Comparison of ENCODE assay signal across 1 cellular context in the genomic region with DNA sequence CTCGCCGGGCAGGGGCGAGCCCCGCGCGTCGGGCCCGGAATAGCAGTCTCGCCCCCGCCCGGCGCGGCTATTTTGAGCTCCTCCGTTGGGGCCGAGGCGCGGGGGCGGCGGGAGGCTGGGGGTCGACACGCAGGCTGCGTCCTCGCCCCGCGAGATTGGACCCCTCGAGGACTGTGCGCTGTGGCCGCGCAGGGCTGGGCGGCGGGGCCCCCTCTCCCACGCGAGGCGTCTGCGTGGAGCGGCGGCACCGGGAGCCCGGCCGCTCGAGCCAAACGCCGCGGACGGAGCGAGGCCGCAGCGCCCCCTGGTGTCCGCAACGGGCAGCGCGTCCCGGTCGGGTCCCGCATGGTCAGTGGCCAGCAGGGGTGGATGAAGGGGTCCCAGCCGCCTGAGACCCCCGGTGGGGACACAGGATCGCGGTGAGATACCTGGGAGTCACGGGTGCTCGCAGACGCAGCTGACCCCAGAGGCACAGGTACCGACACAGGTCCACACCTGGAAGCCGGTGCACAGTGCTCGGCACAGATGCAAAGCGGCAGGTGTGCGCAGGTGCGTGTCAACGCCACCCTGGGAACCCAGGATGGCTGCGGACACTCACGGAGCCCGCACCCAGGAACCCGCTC.
TF ChIP-seq lines count a peak whose summit lies in the region.

No MANE protein-coding gene starts in this region.

TF ChIP-seq in liver, 16 proteins besides CTCF, POLR2A, EP300 and RAD21 (continued from another document):
- TF ChIP-seq, protein P1, sequence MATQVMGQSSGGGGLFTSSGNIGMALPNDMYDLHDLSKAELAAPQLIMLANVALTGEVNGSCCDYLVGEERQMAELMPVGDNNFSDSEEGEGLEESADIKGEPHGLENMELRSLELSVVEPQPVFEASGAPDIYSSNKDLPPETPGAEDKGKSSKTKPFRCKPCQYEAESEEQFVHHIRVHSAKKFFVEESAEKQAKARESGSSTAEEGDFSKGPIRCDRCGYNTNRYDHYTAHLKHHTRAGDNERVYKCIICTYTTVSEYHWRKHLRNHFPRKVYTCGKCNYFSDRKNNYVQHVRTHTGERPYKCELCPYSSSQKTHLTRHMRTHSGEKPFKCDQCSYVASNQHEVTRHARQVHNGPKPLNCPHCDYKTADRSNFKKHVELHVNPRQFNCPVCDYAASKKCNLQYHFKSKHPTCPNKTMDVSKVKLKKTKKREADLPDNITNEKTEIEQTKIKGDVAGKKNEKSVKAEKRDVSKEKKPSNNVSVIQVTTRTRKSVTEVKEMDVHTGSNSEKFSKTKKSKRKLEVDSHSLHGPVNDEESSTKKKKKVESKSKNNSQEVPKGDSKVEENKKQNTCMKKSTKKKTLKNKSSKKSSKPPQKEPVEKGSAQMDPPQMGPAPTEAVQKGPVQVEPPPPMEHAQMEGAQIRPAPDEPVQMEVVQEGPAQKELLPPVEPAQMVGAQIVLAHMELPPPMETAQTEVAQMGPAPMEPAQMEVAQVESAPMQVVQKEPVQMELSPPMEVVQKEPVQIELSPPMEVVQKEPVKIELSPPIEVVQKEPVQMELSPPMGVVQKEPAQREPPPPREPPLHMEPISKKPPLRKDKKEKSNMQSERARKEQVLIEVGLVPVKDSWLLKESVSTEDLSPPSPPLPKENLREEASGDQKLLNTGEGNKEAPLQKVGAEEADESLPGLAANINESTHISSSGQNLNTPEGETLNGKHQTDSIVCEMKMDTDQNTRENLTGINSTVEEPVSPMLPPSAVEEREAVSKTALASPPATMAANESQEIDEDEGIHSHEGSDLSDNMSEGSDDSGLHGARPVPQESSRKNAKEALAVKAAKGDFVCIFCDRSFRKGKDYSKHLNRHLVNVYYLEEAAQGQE (IDR thresholded peaks at IDR 0.05), result no peak
- TF ChIP-seq HNF4A (conservative IDR thresholded peaks at IDR 0.05), result no peak
- TF ChIP-seq GABPA (IDR thresholded peaks at IDR 0.05 in 1 of 2, conservative IDR thresholded peaks at IDR 0.05 in 1 of 2), result no peak
- TF ChIP-seq, protein P2, sequence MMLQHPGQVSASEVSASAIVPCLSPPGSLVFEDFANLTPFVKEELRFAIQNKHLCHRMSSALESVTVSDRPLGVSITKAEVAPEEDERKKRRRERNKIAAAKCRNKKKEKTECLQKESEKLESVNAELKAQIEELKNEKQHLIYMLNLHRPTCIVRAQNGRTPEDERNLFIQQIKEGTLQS (IDR thresholded peaks at IDR 0.05), result no peak
- TF ChIP-seq TAF1 (conservative IDR thresholded peaks at IDR 0.05), result no peak
- no peak for TF ChIP-seq YY1 (IDR thresholded peaks at IDR 0.05)
- no peak for TF ChIP-seq HNF4G (IDR thresholded peaks at IDR 0.05)
